In genomic region chr17:50148226-50149098, GRCh38 we compare ENCODE assay signal across 1 cellular context.
TF ChIP-seq lines count a peak whose summit lies in the region.

No MANE protein-coding gene starts in this region.

TF ChIP-seq in HEK293, 187 proteins besides CTCF, POLR2A, EP300 and RAD21 (continued from another document):
- TF ChIP-seq, protein P1, sequence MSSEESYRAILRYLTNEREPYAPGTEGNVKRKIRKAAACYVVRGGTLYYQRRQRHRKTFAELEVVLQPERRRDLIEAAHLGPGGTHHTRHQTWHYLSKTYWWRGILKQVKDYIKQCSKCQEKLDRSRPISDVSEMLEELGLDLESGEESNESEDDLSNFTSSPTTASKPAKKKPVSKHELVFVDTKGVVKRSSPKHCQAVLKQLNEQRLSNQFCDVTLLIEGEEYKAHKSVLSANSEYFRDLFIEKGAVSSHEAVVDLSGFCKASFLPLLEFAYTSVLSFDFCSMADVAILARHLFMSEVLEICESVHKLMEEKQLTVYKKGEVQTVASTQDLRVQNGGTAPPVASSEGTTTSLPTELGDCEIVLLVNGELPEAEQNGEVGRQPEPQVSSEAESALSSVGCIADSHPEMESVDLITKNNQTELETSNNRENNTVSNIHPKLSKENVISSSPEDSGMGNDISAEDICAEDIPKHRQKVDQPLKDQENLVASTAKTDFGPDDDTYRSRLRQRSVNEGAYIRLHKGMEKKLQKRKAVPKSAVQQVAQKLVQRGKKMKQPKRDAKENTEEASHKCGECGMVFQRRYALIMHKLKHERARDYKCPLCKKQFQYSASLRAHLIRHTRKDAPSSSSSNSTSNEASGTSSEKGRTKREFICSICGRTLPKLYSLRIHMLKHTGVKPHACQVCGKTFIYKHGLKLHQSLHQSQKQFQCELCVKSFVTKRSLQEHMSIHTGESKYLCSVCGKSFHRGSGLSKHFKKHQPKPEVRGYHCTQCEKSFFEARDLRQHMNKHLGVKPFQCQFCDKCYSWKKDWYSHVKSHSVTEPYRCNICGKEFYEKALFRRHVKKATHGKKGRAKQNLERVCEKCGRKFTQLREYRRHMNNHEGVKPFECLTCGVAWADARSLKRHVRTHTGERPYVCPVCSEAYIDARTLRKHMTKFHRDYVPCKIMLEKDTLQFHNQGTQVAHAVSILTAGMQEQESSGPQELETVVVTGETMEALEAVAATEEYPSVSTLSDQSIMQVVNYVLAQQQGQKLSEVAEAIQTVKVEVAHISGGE (tag by site-specific recombination; conservative IDR thresholded peaks at IDR 0.05; ENCODE audit: low read depth) = no peak
- TF ChIP-seq ZNF510 (tag by site-specific recombination; IDR thresholded peaks at IDR 0.05; ENCODE audit: insufficient replicate concordance) = no peak
- TF ChIP-seq ZBTB10 (tag by site-specific recombination; IDR thresholded peaks at IDR 0.05) = no peak
- no peak for TF ChIP-seq ZNF391 (tag by site-specific recombination; IDR thresholded peaks at IDR 0.05; ENCODE audit: borderline replicate concordance, low read depth)
- TF ChIP-seq ZNF223 (tag by site-specific recombination; IDR thresholded peaks at IDR 0.05) = no peak
- TF ChIP-seq, protein P2, sequence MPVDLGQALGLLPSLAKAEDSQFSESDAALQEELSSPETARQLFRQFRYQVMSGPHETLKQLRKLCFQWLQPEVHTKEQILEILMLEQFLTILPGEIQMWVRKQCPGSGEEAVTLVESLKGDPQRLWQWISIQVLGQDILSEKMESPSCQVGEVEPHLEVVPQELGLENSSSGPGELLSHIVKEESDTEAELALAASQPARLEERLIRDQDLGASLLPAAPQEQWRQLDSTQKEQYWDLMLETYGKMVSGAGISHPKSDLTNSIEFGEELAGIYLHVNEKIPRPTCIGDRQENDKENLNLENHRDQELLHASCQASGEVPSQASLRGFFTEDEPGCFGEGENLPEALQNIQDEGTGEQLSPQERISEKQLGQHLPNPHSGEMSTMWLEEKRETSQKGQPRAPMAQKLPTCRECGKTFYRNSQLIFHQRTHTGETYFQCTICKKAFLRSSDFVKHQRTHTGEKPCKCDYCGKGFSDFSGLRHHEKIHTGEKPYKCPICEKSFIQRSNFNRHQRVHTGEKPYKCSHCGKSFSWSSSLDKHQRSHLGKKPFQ (tag by site-specific recombination; IDR thresholded peaks at IDR 0.05) = no peak
- no peak for TF ChIP-seq ZNF274 (IDR thresholded peaks at IDR 0.05; ENCODE audit: low read length)
- TF ChIP-seq ZNF274 (tag by site-specific recombination; IDR thresholded peaks at IDR 0.05; ENCODE audit: borderline replicate concordance) = no peak
- no peak for TF ChIP-seq ZNF157 (tag by site-specific recombination; IDR thresholded peaks at IDR 0.05)
- TF ChIP-seq OSR2 (tag by site-specific recombination; IDR thresholded peaks at IDR 0.05) = no peak
- peak; percentile 77; the same call in 1 of the 2 replicates for TF ChIP-seq IKZF3 (tag by site-specific recombination; IDR thresholded peaks at IDR 0.05)
- TF ChIP-seq ZFP69B (tag by site-specific recombination; IDR thresholded peaks at IDR 0.05) = no peak
- no peak for TF ChIP-seq GLI4 (tag by site-specific recombination; IDR thresholded peaks at IDR 0.05)
- TF ChIP-seq ZNF561 (tag by site-specific recombination; IDR thresholded peaks at IDR 0.05; ENCODE audit: borderline replicate concordance) = no peak
- no peak for TF ChIP-seq ZNF354C (tag by site-specific recombination; IDR thresholded peaks at IDR 0.05; ENCODE audit: borderline replicate concordance, low read depth)
- TF ChIP-seq SCRT1 (tag by site-specific recombination; IDR thresholded peaks at IDR 0.05; ENCODE audit: borderline replicate concordance) = no peak
- no peak for TF ChIP-seq AEBP2 (tag by site-specific recombination; IDR thresholded peaks at IDR 0.05; ENCODE audit: borderline replicate concordance)
- no peak for TF ChIP-seq ZNF747 (tag by site-specific recombination; IDR thresholded peaks at IDR 0.05)
- no peak for TF ChIP-seq ZNF488 (tag by site-specific recombination; IDR thresholded peaks at IDR 0.05)
- TF ChIP-seq KLF8 (tag by site-specific recombination; IDR thresholded peaks at IDR 0.05) = peak; percentile 66
- TF ChIP-seq ZNF302 (tag by site-specific recombination; IDR thresholded peaks at IDR 0.05; ENCODE audit: low read depth) = no peak
- no peak for TF ChIP-seq ZNF473 (tag by site-specific recombination; IDR thresholded peaks at IDR 0.05)
- TF ChIP-seq ZBTB7A (tag by site-specific recombination; IDR thresholded peaks at IDR 0.05; ENCODE audit: low read depth) = 0 out of 2 replicates have a peak, but pooled peaks have one; percentile 45
- no peak for TF ChIP-seq ZNF23 (tag by site-specific recombination; IDR thresholded peaks at IDR 0.05; ENCODE audit: borderline replicate concordance)
- TF ChIP-seq ZNF10 (tag by site-specific recombination; IDR thresholded peaks at IDR 0.05) = 0 out of 2 replicates have a peak, but pooled peaks have one; percentile 27
- TF ChIP-seq ZNF501 (tag by site-specific recombination; IDR thresholded peaks at IDR 0.05) = no peak
- TF ChIP-seq ZNF596 (tag by site-specific recombination; IDR thresholded peaks at IDR 0.05) = no peak
- TF ChIP-seq ZNF174 (tag by site-specific recombination; IDR thresholded peaks at IDR 0.05) = no peak
- TF ChIP-seq PATZ1 (tag by site-specific recombination; IDR thresholded peaks at IDR 0.05) = peak; percentile 67; the same call in 1 of the 2 replicates
- no peak for TF ChIP-seq ZNF529 (tag by site-specific recombination; IDR thresholded peaks at IDR 0.05; ENCODE audit: insufficient replicate concordance)
- TF ChIP-seq ZNF335 (tag by site-specific recombination; conservative IDR thresholded peaks at IDR 0.05) = no peak
- TF ChIP-seq ZBTB17 (tag by site-specific recombination; IDR thresholded peaks at IDR 0.05) = peak; percentile 40
- no peak for TF ChIP-seq ZNF624 (tag by site-specific recombination; IDR thresholded peaks at IDR 0.05)
- no peak for TF ChIP-seq ZNF623 (tag by site-specific recombination; IDR thresholded peaks at IDR 0.05)
- TF ChIP-seq ZBTB1 (tag by site-specific recombination; IDR thresholded peaks at IDR 0.05) = no peak
